ENCODE assay signal across 1 cellular context in the genomic region with DNA sequence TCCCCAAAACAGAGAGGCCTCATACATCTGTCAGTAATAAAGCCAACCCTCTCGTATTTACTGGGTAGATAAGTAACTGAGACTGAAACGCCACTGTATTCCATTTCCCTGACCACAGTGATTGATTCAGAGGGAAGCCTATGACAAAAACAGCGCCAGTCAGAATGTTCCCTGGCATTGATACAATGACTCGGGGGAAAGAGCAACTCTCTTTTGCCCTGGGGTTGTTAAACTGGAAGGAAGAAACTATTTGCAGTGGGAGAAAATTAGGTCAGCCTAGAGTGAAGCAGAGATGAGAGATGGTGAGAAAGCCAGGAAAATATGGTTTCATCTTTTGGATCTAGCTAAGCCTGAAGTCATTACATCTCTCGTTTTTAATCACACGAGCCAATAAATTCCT.
TF ChIP-seq lines count a peak whose summit lies in the region.

No MANE protein-coding gene starts in this region.

TF ChIP-seq in IMR-90, 13 proteins besides CTCF, POLR2A, EP300 and RAD21 (continued from another document):
- no peak for TF ChIP-seq MXI1 (IDR thresholded peaks at IDR 0.05; ENCODE audit: borderline replicate concordance, low read depth, low read length)
